Comparison of ENCODE assay signal across 1 cellular context in the genomic region with DNA sequence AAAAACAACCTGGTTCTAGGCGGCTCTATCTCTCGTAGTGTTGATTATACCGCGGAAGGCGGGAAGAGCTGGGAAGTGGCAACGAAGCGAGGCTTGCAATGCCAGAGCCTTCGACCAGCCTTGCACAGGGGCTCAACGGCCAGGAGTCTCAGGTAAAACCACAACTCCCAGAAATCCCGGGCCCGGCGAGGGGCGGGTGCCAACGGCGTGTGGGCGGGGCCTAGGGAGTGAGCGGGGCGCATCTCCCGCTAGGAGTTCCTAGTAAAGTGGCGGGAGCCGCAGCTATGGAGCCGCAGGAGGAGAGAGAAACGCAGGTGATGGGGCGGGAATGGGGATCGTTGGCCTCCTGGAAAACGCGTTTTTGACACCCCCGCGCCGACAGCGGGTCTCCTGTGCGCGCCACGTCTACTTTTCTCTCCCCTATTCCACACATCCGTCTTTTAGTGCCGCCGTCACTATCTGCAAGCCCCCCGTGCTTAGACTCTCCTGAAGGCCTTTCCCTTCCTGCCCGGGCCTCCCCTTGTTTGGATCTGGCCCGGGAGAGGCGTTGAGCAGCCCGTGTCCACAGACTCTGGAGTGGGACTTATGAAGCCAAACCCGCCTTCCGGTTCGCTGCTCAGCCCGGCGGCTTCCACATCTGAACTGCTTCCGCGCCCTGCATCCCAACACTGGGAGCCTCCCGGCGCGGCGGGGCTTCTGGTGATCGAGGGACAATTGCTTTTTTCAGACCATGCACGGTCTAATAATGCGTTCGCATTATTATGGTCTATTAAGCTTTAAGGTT.
TF ChIP-seq lines count a peak whose summit lies in the region.

A gene with protein sequence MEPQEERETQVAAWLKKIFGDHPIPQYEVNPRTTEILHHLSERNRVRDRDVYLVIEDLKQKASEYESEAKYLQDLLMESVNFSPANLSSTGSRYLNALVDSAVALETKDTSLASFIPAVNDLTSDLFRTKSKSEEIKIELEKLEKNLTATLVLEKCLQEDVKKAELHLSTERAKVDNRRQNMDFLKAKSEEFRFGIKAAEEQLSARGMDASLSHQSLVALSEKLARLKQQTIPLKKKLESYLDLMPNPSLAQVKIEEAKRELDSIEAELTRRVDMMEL (plus strand): TSS at position 258 of the 784 bp plus-strand sequence. CDS start 27 bp downstream, at position 285.

TF ChIP-seq in HepG2, 621 proteins besides CTCF, POLR2A, EP300 and RAD21 (continued from another document and continues in another):
- TF ChIP-seq ZNF552 (CRISPR knock-in tag; IDR thresholded peaks at IDR 0.05; ENCODE audit: borderline replicate concordance) (no peak), ZNF10 (CRISPR knock-in tag; IDR thresholded peaks at IDR 0.05; ENCODE audit: borderline replicate concordance, low read depth) (no peak), ZNF550 (CRISPR knock-in tag; IDR thresholded peaks at IDR 0.05; ENCODE audit: borderline replicate concordance) (no peak), ZNF33A (CRISPR knock-in tag; IDR thresholded peaks at IDR 0.05; ENCODE audit: borderline replicate concordance) (no peak), ZNF772 (CRISPR knock-in tag; IDR thresholded peaks at IDR 0.05) (peak; percentile 50; the same call in 1 of the 2 replicates), EED (CRISPR knock-in tag; IDR thresholded peaks at IDR 0.05) (0 out of 2 replicates have a peak, but pooled peaks have one; percentile 31), ZNF781 (CRISPR knock-in tag; IDR thresholded peaks at IDR 0.05; ENCODE audit: borderline replicate concordance, not compliant biosample characterization) (peak; percentile 74), ZNF878 (CRISPR knock-in tag; IDR thresholded peaks at IDR 0.05) (no peak), EZH2 (conservative IDR thresholded peaks at IDR 0.05; ENCODE audit: low read depth, low read length) (no peak), NR2C2 (CRISPR knock-in tag; IDR thresholded peaks at IDR 0.05; ENCODE audit: borderline replicate concordance) (peak; percentile 86), MAZ (IDR thresholded peaks at IDR 0.05; ENCODE audit: borderline replicate concordance, low read depth, low read length) (peak; percentile 68; the same call in 1 of the 2 replicates), MAZ (CRISPR knock-in tag; IDR thresholded peaks at IDR 0.05; ENCODE audit: low read depth) (peak; percentile 46; the same call in 1 of the 2 replicates), ZMYM2 (CRISPR knock-in tag; IDR thresholded peaks at IDR 0.05) (no peak), KDM5B (CRISPR knock-in tag; IDR thresholded peaks at IDR 0.05; ENCODE audit: borderline replicate concordance) (peak; percentile 85), ZNF326 (CRISPR knock-in tag; IDR thresholded peaks at IDR 0.05; ENCODE audit: borderline replicate concordance) (no peak), ZMYM4 (CRISPR knock-in tag; IDR thresholded peaks at IDR 0.05) (peak; percentile 58; the same call in 1 of the 2 replicates), NR1H2 (CRISPR knock-in tag; IDR thresholded peaks at IDR 0.05; ENCODE audit: borderline replicate concordance, low read depth) (no peak), ZNF563 (CRISPR knock-in tag; IDR thresholded peaks at IDR 0.05) (peak; percentile 66; the same call in 1 of the 2 replicates), ZMAT3 (CRISPR knock-in tag; conservative IDR thresholded peaks at IDR 0.05) (peak; percentile 31; the same call in 1 of the 2 replicates), TAF1 (CRISPR knock-in tag; IDR thresholded peaks at IDR 0.05) (peak; percentile 84), SP1 (IDR thresholded peaks at IDR 0.05) (no peak), SP1 (CRISPR knock-in tag; IDR thresholded peaks at IDR 0.05) (peak; percentile 93), BRCA1 (CRISPR knock-in tag; IDR thresholded peaks at IDR 0.05) (no peak; the same call in 1 of the 2 replicates), ZNF720 (CRISPR knock-in tag; IDR thresholded peaks at IDR 0.05) (no peak), ZNF564 (CRISPR knock-in tag; IDR thresholded peaks at IDR 0.05) (no peak), ZFYVE20 (CRISPR knock-in tag; IDR thresholded peaks at IDR 0.05; ENCODE audit: borderline replicate concordance, low read depth) (no peak), TMF1 (CRISPR knock-in tag; IDR thresholded peaks at IDR 0.05; ENCODE audit: low read depth) (0 out of 2 replicates have a peak, but pooled peaks have one; percentile 8), ZNF558 (CRISPR knock-in tag; IDR thresholded peaks at IDR 0.05; ENCODE audit: borderline replicate concordance) (no peak), ZNF431 (CRISPR knock-in tag; IDR thresholded peaks at IDR 0.05; ENCODE audit: borderline replicate concordance, low read depth) (no peak), ZNF12 (CRISPR knock-in tag; IDR thresholded peaks at IDR 0.05) (no peak), ZBTB20 (CRISPR knock-in tag; IDR thresholded peaks at IDR 0.05; ENCODE audit: borderline replicate concordance, low read depth) (0 out of 2 replicates have a peak, but pooled peaks have one; percentile 37), CENPX (CRISPR knock-in tag; IDR thresholded peaks at IDR 0.05) (no peak), SRY (CRISPR knock-in tag; IDR thresholded peaks at IDR 0.05) (no peak; the same call in 1 of the 2 replicates), ZNF614 (CRISPR knock-in tag; IDR thresholded peaks at IDR 0.05; ENCODE audit: borderline replicate concordance) (0 out of 2 replicates have a peak, but pooled peaks have one; percentile 8)
- TF ChIP-seq, protein P1, sequence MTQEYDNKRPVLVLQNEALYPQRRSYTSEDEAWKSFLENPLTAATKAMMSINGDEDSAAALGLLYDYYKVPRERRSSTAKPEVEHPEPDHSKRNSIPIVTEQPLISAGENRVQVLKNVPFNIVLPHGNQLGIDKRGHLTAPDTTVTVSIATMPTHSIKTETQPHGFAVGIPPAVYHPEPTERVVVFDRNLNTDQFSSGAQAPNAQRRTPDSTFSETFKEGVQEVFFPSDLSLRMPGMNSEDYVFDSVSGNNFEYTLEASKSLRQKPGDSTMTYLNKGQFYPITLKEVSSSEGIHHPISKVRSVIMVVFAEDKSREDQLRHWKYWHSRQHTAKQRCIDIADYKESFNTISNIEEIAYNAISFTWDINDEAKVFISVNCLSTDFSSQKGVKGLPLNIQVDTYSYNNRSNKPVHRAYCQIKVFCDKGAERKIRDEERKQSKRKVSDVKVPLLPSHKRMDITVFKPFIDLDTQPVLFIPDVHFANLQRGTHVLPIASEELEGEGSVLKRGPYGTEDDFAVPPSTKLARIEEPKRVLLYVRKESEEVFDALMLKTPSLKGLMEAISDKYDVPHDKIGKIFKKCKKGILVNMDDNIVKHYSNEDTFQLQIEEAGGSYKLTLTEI (CRISPR knock-in tag; conservative IDR thresholded peaks at IDR 0.05): no peak
- TF ChIP-seq, protein P2, sequence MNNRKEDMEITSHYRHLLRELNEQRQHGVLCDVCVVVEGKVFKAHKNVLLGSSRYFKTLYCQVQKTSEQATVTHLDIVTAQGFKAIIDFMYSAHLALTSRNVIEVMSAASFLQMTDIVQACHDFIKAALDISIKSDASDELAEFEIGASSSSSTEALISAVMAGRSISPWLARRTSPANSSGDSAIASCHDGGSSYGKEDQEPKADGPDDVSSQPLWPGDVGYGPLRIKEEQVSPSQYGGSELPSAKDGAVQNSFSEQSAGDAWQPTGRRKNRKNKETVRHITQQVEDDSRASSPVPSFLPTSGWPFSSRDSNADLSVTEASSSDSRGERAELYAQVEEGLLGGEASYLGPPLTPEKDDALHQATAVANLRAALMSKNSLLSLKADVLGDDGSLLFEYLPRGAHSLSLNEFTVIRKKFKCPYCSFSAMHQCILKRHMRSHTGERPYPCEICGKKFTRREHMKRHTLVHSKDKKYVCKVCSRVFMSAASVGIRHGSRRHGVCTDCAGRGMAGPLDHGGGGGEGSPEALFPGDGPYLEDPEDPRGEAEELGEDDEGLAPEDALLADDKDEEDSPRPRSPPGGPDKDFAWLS (CRISPR knock-in tag; IDR thresholded peaks at IDR 0.05; ENCODE audit: borderline replicate concordance): no peak
- TF ChIP-seq, protein P3, sequence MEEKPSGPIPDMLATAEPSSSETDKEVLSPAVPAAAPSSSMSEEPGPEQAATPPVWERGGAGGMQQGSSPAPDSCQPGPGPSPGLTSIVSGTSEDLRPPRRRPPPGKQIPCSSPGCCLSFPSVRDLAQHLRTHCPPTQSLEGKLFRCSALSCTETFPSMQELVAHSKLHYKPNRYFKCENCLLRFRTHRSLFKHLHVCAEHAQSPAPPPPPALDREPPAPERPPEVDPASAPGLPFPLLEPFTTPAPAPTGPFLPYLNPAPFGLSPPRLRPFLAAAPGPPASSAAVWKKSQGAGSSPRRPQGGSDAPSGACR (CRISPR knock-in tag; IDR thresholded peaks at IDR 0.05): 0 out of 2 replicates have a peak, but pooled peaks have one; percentile 26
- TF ChIP-seq, protein P4, sequence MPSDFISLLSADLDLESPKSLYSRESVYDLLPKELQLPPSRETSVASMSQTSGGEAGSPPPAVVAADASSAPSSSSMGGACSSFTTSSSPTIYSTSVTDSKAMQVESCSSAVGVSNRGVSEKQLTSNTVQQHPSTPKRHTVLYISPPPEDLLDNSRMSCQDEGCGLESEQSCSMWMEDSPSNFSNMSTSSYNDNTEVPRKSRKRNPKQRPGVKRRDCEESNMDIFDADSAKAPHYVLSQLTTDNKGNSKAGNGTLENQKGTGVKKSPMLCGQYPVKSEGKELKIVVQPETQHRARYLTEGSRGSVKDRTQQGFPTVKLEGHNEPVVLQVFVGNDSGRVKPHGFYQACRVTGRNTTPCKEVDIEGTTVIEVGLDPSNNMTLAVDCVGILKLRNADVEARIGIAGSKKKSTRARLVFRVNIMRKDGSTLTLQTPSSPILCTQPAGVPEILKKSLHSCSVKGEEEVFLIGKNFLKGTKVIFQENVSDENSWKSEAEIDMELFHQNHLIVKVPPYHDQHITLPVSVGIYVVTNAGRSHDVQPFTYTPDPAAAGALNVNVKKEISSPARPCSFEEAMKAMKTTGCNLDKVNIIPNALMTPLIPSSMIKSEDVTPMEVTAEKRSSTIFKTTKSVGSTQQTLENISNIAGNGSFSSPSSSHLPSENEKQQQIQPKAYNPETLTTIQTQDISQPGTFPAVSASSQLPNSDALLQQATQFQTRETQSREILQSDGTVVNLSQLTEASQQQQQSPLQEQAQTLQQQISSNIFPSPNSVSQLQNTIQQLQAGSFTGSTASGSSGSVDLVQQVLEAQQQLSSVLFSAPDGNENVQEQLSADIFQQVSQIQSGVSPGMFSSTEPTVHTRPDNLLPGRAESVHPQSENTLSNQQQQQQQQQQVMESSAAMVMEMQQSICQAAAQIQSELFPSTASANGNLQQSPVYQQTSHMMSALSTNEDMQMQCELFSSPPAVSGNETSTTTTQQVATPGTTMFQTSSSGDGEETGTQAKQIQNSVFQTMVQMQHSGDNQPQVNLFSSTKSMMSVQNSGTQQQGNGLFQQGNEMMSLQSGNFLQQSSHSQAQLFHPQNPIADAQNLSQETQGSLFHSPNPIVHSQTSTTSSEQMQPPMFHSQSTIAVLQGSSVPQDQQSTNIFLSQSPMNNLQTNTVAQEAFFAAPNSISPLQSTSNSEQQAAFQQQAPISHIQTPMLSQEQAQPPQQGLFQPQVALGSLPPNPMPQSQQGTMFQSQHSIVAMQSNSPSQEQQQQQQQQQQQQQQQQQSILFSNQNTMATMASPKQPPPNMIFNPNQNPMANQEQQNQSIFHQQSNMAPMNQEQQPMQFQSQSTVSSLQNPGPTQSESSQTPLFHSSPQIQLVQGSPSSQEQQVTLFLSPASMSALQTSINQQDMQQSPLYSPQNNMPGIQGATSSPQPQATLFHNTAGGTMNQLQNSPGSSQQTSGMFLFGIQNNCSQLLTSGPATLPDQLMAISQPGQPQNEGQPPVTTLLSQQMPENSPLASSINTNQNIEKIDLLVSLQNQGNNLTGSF (CRISPR knock-in tag; IDR thresholded peaks at IDR 0.05): peak; percentile 62; the same call in 1 of the 2 replicates
- TF ChIP-seq, protein P5, sequence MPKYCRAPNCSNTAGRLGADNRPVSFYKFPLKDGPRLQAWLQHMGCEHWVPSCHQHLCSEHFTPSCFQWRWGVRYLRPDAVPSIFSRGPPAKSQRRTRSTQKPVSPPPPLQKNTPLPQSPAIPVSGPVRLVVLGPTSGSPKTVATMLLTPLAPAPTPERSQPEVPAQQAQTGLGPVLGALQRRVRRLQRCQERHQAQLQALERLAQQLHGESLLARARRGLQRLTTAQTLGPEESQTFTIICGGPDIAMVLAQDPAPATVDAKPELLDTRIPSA (CRISPR knock-in tag; IDR thresholded peaks at IDR 0.05; ENCODE audit: borderline replicate concordance): no peak; the same call in 1 of the 2 replicates
- TF ChIP-seq, protein P6, sequence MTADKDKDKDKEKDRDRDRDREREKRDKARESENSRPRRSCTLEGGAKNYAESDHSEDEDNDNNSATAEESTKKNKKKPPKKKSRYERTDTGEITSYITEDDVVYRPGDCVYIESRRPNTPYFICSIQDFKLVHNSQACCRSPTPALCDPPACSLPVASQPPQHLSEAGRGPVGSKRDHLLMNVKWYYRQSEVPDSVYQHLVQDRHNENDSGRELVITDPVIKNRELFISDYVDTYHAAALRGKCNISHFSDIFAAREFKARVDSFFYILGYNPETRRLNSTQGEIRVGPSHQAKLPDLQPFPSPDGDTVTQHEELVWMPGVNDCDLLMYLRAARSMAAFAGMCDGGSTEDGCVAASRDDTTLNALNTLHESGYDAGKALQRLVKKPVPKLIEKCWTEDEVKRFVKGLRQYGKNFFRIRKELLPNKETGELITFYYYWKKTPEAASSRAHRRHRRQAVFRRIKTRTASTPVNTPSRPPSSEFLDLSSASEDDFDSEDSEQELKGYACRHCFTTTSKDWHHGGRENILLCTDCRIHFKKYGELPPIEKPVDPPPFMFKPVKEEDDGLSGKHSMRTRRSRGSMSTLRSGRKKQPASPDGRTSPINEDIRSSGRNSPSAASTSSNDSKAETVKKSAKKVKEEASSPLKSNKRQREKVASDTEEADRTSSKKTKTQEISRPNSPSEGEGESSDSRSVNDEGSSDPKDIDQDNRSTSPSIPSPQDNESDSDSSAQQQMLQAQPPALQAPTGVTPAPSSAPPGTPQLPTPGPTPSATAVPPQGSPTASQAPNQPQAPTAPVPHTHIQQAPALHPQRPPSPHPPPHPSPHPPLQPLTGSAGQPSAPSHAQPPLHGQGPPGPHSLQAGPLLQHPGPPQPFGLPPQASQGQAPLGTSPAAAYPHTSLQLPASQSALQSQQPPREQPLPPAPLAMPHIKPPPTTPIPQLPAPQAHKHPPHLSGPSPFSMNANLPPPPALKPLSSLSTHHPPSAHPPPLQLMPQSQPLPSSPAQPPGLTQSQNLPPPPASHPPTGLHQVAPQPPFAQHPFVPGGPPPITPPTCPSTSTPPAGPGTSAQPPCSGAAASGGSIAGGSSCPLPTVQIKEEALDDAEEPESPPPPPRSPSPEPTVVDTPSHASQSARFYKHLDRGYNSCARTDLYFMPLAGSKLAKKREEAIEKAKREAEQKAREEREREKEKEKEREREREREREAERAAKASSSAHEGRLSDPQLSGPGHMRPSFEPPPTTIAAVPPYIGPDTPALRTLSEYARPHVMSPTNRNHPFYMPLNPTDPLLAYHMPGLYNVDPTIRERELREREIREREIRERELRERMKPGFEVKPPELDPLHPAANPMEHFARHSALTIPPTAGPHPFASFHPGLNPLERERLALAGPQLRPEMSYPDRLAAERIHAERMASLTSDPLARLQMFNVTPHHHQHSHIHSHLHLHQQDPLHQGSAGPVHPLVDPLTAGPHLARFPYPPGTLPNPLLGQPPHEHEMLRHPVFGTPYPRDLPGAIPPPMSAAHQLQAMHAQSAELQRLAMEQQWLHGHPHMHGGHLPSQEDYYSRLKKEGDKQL (CRISPR knock-in tag; IDR thresholded peaks at IDR 0.05; ENCODE audit: low read depth): no peak
